Comparison of ENCODE assay signal across 2 cellular contexts in the genomic region with DNA sequence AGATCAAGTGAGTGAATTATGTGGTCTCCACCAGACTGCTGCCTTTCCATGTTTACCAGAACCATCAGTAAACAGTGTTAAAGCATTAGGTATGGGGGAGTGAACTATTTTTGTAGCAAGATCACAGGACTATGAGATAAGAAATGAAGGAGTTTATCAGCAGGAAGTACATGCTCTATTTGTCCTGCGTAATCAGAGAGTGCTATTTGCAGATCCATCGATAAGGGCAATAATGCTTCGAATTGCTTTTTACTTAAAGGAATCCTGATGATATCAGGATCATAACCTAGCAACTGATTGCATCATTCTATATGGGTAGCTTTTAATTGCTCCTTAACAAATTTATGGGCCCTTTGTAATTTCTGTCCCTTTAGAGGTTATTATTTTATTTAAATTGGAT.
TF ChIP-seq lines count a peak whose summit lies in the region.

No MANE protein-coding gene starts in this region.

TF ChIP-seq in HepG2, 621 proteins besides CTCF, POLR2A, EP300 and RAD21:
- TF ChIP-seq RXRA (CRISPR knock-in tag; IDR thresholded peaks at IDR 0.05), result no peak
- peak; percentile 34; the same call in 1 of the 2 replicates for TF ChIP-seq ATF7 (IDR thresholded peaks at IDR 0.05)
- TF ChIP-seq ATF7 (CRISPR knock-in tag; IDR thresholded peaks at IDR 0.05), result no peak
- no peak for TF ChIP-seq FOXA1 (IDR thresholded peaks at IDR 0.05)
- peak; percentile 33; the same call in 1 of the 2 replicates for TF ChIP-seq FOXA1 (CRISPR knock-in tag; IDR thresholded peaks at IDR 0.05)
- TF ChIP-seq ZNF17 (CRISPR knock-in tag; IDR thresholded peaks at IDR 0.05), result no peak

TF ChIP-seq in SK-N-SH, 30 proteins besides CTCF, POLR2A, EP300 and RAD21:
- TF ChIP-seq, protein P1, sequence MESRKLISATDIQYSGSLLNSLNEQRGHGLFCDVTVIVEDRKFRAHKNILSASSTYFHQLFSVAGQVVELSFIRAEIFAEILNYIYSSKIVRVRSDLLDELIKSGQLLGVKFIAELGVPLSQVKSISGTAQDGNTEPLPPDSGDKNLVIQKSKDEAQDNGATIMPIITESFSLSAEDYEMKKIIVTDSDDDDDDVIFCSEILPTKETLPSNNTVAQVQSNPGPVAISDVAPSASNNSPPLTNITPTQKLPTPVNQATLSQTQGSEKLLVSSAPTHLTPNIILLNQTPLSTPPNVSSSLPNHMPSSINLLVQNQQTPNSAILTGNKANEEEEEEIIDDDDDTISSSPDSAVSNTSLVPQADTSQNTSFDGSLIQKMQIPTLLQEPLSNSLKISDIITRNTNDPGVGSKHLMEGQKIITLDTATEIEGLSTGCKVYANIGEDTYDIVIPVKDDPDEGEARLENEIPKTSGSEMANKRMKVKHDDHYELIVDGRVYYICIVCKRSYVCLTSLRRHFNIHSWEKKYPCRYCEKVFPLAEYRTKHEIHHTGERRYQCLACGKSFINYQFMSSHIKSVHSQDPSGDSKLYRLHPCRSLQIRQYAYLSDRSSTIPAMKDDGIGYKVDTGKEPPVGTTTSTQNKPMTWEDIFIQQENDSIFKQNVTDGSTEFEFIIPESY (IDR thresholded peaks at IDR 0.05; ENCODE audit: borderline replicate concordance, low read depth), result no peak
- TF ChIP-seq YY1 (IDR thresholded peaks at IDR 0.05; ENCODE audit: low read depth) (no peak), TAF1 (IDR thresholded peaks at IDR 0.05; ENCODE audit: borderline replicate concordance, low read depth, low read length) (no peak), GATA2 (CRISPR knock-in tag; IDR thresholded peaks at IDR 0.05) (peak; percentile 47; the same call in 1 of the 2 replicates), RFX5 (IDR thresholded peaks at IDR 0.05; ENCODE audit: low read length) (peak; percentile 30; the same call in 1 of the 2 replicates), FOXJ3 (CRISPR knock-in tag; IDR thresholded peaks at IDR 0.05) (no peak), CHD2 (IDR thresholded peaks at IDR 0.05; ENCODE audit: low read length, partially characterized antibody) (no peak), FOXM1 (IDR thresholded peaks at IDR 0.05; ENCODE audit: low read depth) (no peak), RCOR1 (IDR thresholded peaks at IDR 0.05; ENCODE audit: low read length) (no peak)
